ENCODE assay signal across 25 cellular contexts in genomic region chr11:18259259-18259658, GRCh38. TPM values are rescaled to one million over a fixed set of nuclear protein-coding genes. Genes with fewer than 3 reads are reported as not detected.
DNase-seq lines count a peak whose midpoint lies in the region; ATAC-seq, FAIRE-seq and TF ChIP-seq lines count a peak whose summit lies in the region.
"Had no signal": no experiment of that assay in that cellular context is flagged by ENCODE, and none has a peak within 500 bp of the region (broad histone marks: within the 10 kb centered on the region; RNA-seq: fewer than 3 reads in every experiment).

No MANE protein-coding gene starts in this region.

- H3K9me3 ChIP-seq in K562 (replicated peaks; ENCODE audit: control insufficient read depth, insufficient read depth, low read depth, low read length) = no peaks in the 10 kb centered on the region
- no peaks in the 10 kb centered on the region for H3K9me3 ChIP-seq in pancreas
- H3K9me3 ChIP-seq: A549 had no signal

- H3K27me3 Mint-ChIP-seq in glutamatergic neuron (ENCODE audit: unreplicated experiment) = peaks cover 2% of the 10 kb centered on the region

- no peak overlapping the region for H2AFZ ChIP-seq in K562 (ENCODE audit: low read depth, low read length)

- FAIRE-seq in K562 (lab: Jason Lieb, UNC) (no peak), pancreas (lab: Jason Lieb, UNC) (no peak)
- FAIRE-seq: A549, D721Med, G401.6, GM12891, HTR-8/SVneo had no signal

- no peaks in the 10 kb centered on the region for H3K36me3 ChIP-seq in K562 (ENCODE audit: control insufficient read depth, insufficient read depth, low read length)
- no peaks in the 10 kb centered on the region for H3K36me3 ChIP-seq in pancreas

- H3K27me3 ChIP-seq in K562 (ENCODE audit: control insufficient read depth in 2 of 2, insufficient read depth in 2 of 2, low read length in 2 of 2) (peaks cover 35 to 48% of the 10 kb centered on the region in 2 experiments), pancreas (no peaks in the 10 kb centered on the region)

- TF ChIP-seq RAD21 in K562 (CRISPR knock-in tag; conservative IDR thresholded peaks at IDR 0.05 in 1 of 2, IDR thresholded peaks at IDR 0.05 in 1 of 2) = no peak

- CTCF ChIA-PET in K562 (lab: Yijun Ruan, JAX; ENCODE audit: low intra/inter-chr PET ratio) = no interaction called here

- BruUV-seq in K562 (replicated peaks; lab: Mats Ljungman, UMichigan) = no TSS peak

- H3K4me3 ChIP-seq in K562 (no peak overlapping the region), pancreas (no peak overlapping the region)
- H3K4me3 ChIP-seq: A549 had no signal

- no peak overlapping the region for H3K4me3 Mint-ChIP-seq in glutamatergic neuron (ENCODE audit: unreplicated experiment)
- H3K4me3 Mint-ChIP-seq: CD14-positive monocyte; CD8-positive, alpha-beta T cell; HFFc6 had no signal

- no peaks in the 10 kb centered on the region for H3K36me3 Mint-ChIP-seq in glutamatergic neuron (ENCODE audit: unreplicated experiment)
- H3K36me3 Mint-ChIP-seq: CD14-positive monocyte; CD8-positive, alpha-beta T cell had no signal

- H3K27ac ChIP-seq in K562 (ENCODE audit: extremely low read depth, low read depth, low read length) = no peak overlapping the region
- no peak overlapping the region for H3K27ac ChIP-seq in pancreas
- H3K27ac ChIP-seq: A549 had no signal

- 0 out of 2 replicates have a peak, but pooled peaks cover 2% of the 10 kb centered on the region for H4K20me1 ChIP-seq in K562 (replicated peaks; ENCODE audit: control insufficient read depth, insufficient read depth, low read length)

- no peaks in the 10 kb centered on the region for H3K9me3 Mint-ChIP-seq in glutamatergic neuron (ENCODE audit: unreplicated experiment)
- H3K9me3 Mint-ChIP-seq: CD8-positive, alpha-beta T cell; HFFc6 had no signal

- H3K27ac Mint-ChIP-seq in glutamatergic neuron (ENCODE audit: unreplicated experiment) = no peak overlapping the region
- H3K27ac Mint-ChIP-seq: CD14-positive monocyte; CD8-positive, alpha-beta T cell; HFFc6 had no signal

- TF ChIP-seq CTCF in K562 (IDR thresholded peaks at IDR 0.05 in 2 of 3, conservative IDR thresholded peaks at IDR 0.05 in 1 of 3; ENCODE audit: insufficient read depth in 2 of 3, low read depth in 1 of 3, low read length in 3 of 3) = no peak
- TF ChIP-seq CTCF in pancreas (IDR thresholded peaks at IDR 0.05) = no peak
- TF ChIP-seq CTCF in glutamatergic neuron (IDR thresholded peaks at IDR 0.05; ENCODE audit: partially characterized antibody, unreplicated experiment) = no peak

- TF ChIP-seq POLR2A in K562 (conservative IDR thresholded peaks at IDR 0.05) = no peak

- no peak for TF ChIP-seq EP300 in K562 (IDR thresholded peaks at IDR 0.05; ENCODE audit: low read length)

- DNase-seq in HuH-7 (ENCODE audit: low spot score) = peak; percentile 78
- DNase-seq in K562 (ENCODE audit: extremely low read depth in 1 of 4, low spot score in 3 of 4) = no peak
- peak; percentile 75 for DNase-seq in left lobe of liver (ENCODE audit: low spot score)
- no peak for DNase-seq in pancreas
- no peak for DNase-seq in activated T-cell treated with anti-CD3 and anti-CD28 coated beads, Interleukin-2, amount 50 U/mL, for 1 hour
- no peak for DNase-seq in glutamatergic neuron
- DNase-seq in OCI-M1 (lab: John Stamatoyannopoulos, UW) = no peak
- DNase-seq: CD8-positive, alpha-beta T cell; COR-L47; DMS153; DMS79 treated with DMSO at 0.1 percent for 48 hours; EL; HCEC 1CT; HFFc6; IMR-90 had no signal

- no peaks in the 10 kb centered on the region for H3K4me1 Mint-ChIP-seq in glutamatergic neuron (ENCODE audit: low read depth, unreplicated experiment)

- no peak overlapping the region for H3K4me2 ChIP-seq in K562 (ENCODE audit: insufficient read depth, low read length)
- H3K4me2 ChIP-seq: A549 had no signal

- in situ Hi-C loops in K562 (cut with MboI) = loop anchor here (10.0 kb wide), 1 partner anchor 396 kb away; no protein-coding TSS in a partner anchor

- POLR2A ChIA-PET in K562 (lab: Yijun Ruan, JAX) = no interaction called here

- ATAC-seq in K562 = no peak
- ATAC-seq in left lobe of liver = peak; percentile 85
- ATAC-seq in pancreas = peak; percentile 73 to 91 (median 76)
- ATAC-seq in GM21737 (IDR thresholded peaks at IDR 0.05; ENCODE audit: unreplicated experiment) = no peak
- ATAC-seq: A549; CD8-positive, alpha-beta T cell had no signal

- no peaks in the 10 kb centered on the region for H3K79me2 ChIP-seq in K562 (ENCODE audit: control insufficient read depth, insufficient read depth, low read length)

- no peak overlapping the region for H3K9ac ChIP-seq in K562 (ENCODE audit: insufficient read depth in 1 of 2, low read depth in 2 of 2, low read length in 2 of 2)

- no peaks in the 10 kb centered on the region for H3K4me1 ChIP-seq in K562 (replicated peaks in 1 of 2; ENCODE audit: control insufficient read depth in 2 of 2, insufficient read depth in 2 of 2, low read length in 2 of 2)
- H3K4me1 ChIP-seq in pancreas = no peaks in the 10 kb centered on the region

- H3K9me1 ChIP-seq in K562 (ENCODE audit: control insufficient read depth, insufficient read depth, low read length) = no peaks in the 10 kb centered on the region

- intact Hi-C loops in K562 (cut with micrococcal nuclease) (no loop called here), pancreas (cut with DNase I) (no loop called here)

TF ChIP-seq in K562, 482 proteins besides CTCF, POLR2A, EP300 and RAD21 (continues in another document):
- TF ChIP-seq CEBPB (tag; IDR thresholded peaks at IDR 0.05) = peak; percentile 38; the same call in 1 of the 2 replicates

RNA-seq across cellular contexts. Expression of gene SAA1, which starts 6.8 kb away (rescaled TPM):
- not detected in 2 replicates for total RNA-seq in K562 (2011; cell fraction: chromatin; rRNA removed; ENCODE audit: low replicate concordance)
- not detected in 2 replicates for total RNA-seq in K562 (2011; cell fraction: nucleolus; rRNA removed)
- not detected in 2 replicates for total RNA-seq in K562 (2011; cell fraction: nucleoplasm; rRNA removed)
- total RNA-seq in K562 (2014; rRNA removed) = not detected in 2 replicates
- total RNA-seq in K562 (2014; rRNA removed; fragmentation: Illumina TruSeq; extraction: Trizol) = not detected in 2 replicates
- total RNA-seq in K562 (2015; rRNA removed; fragmentation: Illumina TruSeq; extraction: Trizol) = not detected in 2 replicates
- 6.3 and 6.7 TPM in 2 replicates for total RNA-seq in K562 (2021)
- not detected in 2 replicates for polyA plus RNA-seq in K562 (2011; rRNA removed)
- polyA plus RNA-seq in K562 (2011; cell fraction: cytosol; rRNA removed) = not detected in 2 replicates
- not detected in 2 replicates for polyA plus RNA-seq in K562 (2011; cell fraction: nucleus; rRNA removed)
- polyA plus RNA-seq in K562 (2012) = not detected in 2 replicates
- not detected in 2 replicates for polyA plus RNA-seq in K562 (2014; fragmentation: Illumina TruSeq; extraction: Trizol)
- polyA plus RNA-seq in K562 (2014; fragmentation: Nextera tagmentation; extraction: Ambion mirVana) = not detected
- polyA plus RNA-seq in K562 (2014; rRNA removed) = not detected in 2 replicates
- not detected in 2 replicates for polyA minus RNA-seq in K562 (2011; rRNA and poly(A)+ RNA removed)
- polyA minus RNA-seq in K562 (2011; cell fraction: cytosol; rRNA and poly(A)+ RNA removed) = not detected in 2 replicates
- not detected in 2 replicates for polyA minus RNA-seq in K562 (2011; cell fraction: nucleus; rRNA and poly(A)+ RNA removed)
- total RNA-seq in left lobe of liver = 34,062 TPM
- 10 to 100 TPM in 3 of 6 donors, 1 to 10 TPM in 2, under 1 TPM in 1; 0.67 to 77.9 (median 10.1) TPM for total RNA-seq in pancreas
- 10 to 100 TPM in 1 of 2 donors, 1 to 10 TPM in 1; 5.9 to 47.8 TPM for polyA plus RNA-seq in pancreas
- total RNA-seq in glutamatergic neuron (ENCODE audit: unreplicated experiment) = not detected
- total RNA-seq: CD8-positive, alpha-beta T cell; H4; IMR-90 had no signal
- polyA plus RNA-seq: AG04450, CD14-positive monocyte, IMR-90 had no signal

RNA-seq across cellular contexts. Expression of gene SAA2, which starts 10.8 kb away (rescaled TPM):
- not detected in 2 replicates for total RNA-seq in K562 (2011; cell fraction: chromatin; rRNA removed; ENCODE audit: low replicate concordance)
- total RNA-seq in K562 (2011; cell fraction: nucleolus; rRNA removed) = not detected in 2 replicates
- not detected in 2 replicates for total RNA-seq in K562 (2011; cell fraction: nucleoplasm; rRNA removed)
- not detected in 2 replicates for total RNA-seq in K562 (2014; rRNA removed)
- not detected in 2 replicates for total RNA-seq in K562 (2014; rRNA removed; fragmentation: Illumina TruSeq; extraction: Trizol)
- not detected in 2 replicates for total RNA-seq in K562 (2015; rRNA removed; fragmentation: Illumina TruSeq; extraction: Trizol)
- total RNA-seq in K562 (2021) = 4.6 and 6.0 TPM in 2 replicates
- not detected in 2 replicates for polyA plus RNA-seq in K562 (2011; rRNA removed)
- not detected in 2 replicates for polyA plus RNA-seq in K562 (2011; cell fraction: cytosol; rRNA removed)
- not detected in 2 replicates for polyA plus RNA-seq in K562 (2011; cell fraction: nucleus; rRNA removed)
- not detected in 2 replicates for polyA plus RNA-seq in K562 (2012)
- polyA plus RNA-seq in K562 (2014; fragmentation: Illumina TruSeq; extraction: Trizol) = not detected in 2 replicates
- polyA plus RNA-seq in K562 (2014; fragmentation: Nextera tagmentation; extraction: Ambion mirVana) = not detected
- not detected in 2 replicates for polyA plus RNA-seq in K562 (2014; rRNA removed)
- polyA minus RNA-seq in K562 (2011; rRNA and poly(A)+ RNA removed) = not detected in 2 replicates
- polyA minus RNA-seq in K562 (2011; cell fraction: cytosol; rRNA and poly(A)+ RNA removed) = not detected in 2 replicates
- not detected in 2 replicates for polyA minus RNA-seq in K562 (2011; cell fraction: nucleus; rRNA and poly(A)+ RNA removed)
- 26,068 TPM for total RNA-seq in left lobe of liver
- total RNA-seq in pancreas = 10 to 100 TPM in 3 of 6 donors, under 1 TPM in 1, not detected in 2; 0.59 to 22.0 (median 16.8) TPM
- polyA plus RNA-seq in pancreas = 1 to 10 TPM in 1 of 2 donors, under 1 TPM in 1; 0.49 to 3.3 TPM
- 0.44 TPM for total RNA-seq in glutamatergic neuron (ENCODE audit: unreplicated experiment)
- total RNA-seq: H4, HFFc6, IMR-90 had no signal
- polyA plus RNA-seq: AG04450, CD14-positive monocyte, IMR-90 had no signal

RNA-seq across cellular contexts. Expression of gene SAA4, which starts 22.7 kb away (rescaled TPM):
- total RNA-seq in K562 (2011; cell fraction: chromatin; rRNA removed; ENCODE audit: low replicate concordance) = not detected in 2 replicates
- total RNA-seq in K562 (2011; cell fraction: nucleolus; rRNA removed) = not detected in 2 replicates
- not detected in 2 replicates for total RNA-seq in K562 (2011; cell fraction: nucleoplasm; rRNA removed)
- not detected in 2 replicates for total RNA-seq in K562 (2014; rRNA removed)
- not detected in 2 replicates for total RNA-seq in K562 (2014; rRNA removed; fragmentation: Illumina TruSeq; extraction: Trizol)
- total RNA-seq in K562 (2015; rRNA removed; fragmentation: Illumina TruSeq; extraction: Trizol) = not detected in 2 replicates
- total RNA-seq in K562 (2021) = not detected in 2 replicates
- not detected in 2 replicates for polyA plus RNA-seq in K562 (2011; rRNA removed)
- polyA plus RNA-seq in K562 (2011; cell fraction: cytosol; rRNA removed) = not detected in 2 replicates
- polyA plus RNA-seq in K562 (2011; cell fraction: nucleus; rRNA removed) = not detected in 2 replicates
- not detected in 2 replicates for polyA plus RNA-seq in K562 (2012)
- polyA plus RNA-seq in K562 (2014; fragmentation: Illumina TruSeq; extraction: Trizol) = not detected in 2 replicates
- not detected for polyA plus RNA-seq in K562 (2014; fragmentation: Nextera tagmentation; extraction: Ambion mirVana)
- not detected in 2 replicates for polyA plus RNA-seq in K562 (2014; rRNA removed)
- polyA minus RNA-seq in K562 (2011; rRNA and poly(A)+ RNA removed) = not detected in 2 replicates
- polyA minus RNA-seq in K562 (2011; cell fraction: cytosol; rRNA and poly(A)+ RNA removed) = not detected in 2 replicates
- polyA minus RNA-seq in K562 (2011; cell fraction: nucleus; rRNA and poly(A)+ RNA removed) = not detected in 2 replicates
- total RNA-seq in left lobe of liver = 738 TPM
- total RNA-seq in pancreas = under 1 TPM in 1 of 6 donors, not detected in 5; 0.44 TPM
- not detected for polyA plus RNA-seq in pancreas
- not detected for total RNA-seq in glutamatergic neuron (ENCODE audit: unreplicated experiment)
- total RNA-seq: CD8-positive, alpha-beta T cell; H4; HFFc6; IMR-90 had no signal
- polyA plus RNA-seq: A549, AG04450, BJ, CD14-positive monocyte, IMR-90 had no signal

Comparison
In these comparisons a context has a peak if more than half of its experiments do, and no peak if none do; other contexts are left out.
1. DNase-seq: peak in HuH-7 (single experiment) and left lobe of liver (single experiment); none in K562 (0 of 4), pancreas (0 of 6), activated T-cell treated with anti-CD3 and anti-CD28 coated beads, Interleukin-2, amount 50 U/mL, for 1 hour (single experiment), glutamatergic neuron (single experiment) and OCI-M1 (single experiment).
2. ATAC-seq: peak in left lobe of liver (single experiment) and pancreas (4 of 4); none in K562 (single experiment) and GM21737 (single experiment).
3. RNA of gene SAA1, which starts 6.8 kb away (total RNA-seq): 34,062 TPM in left lobe of liver (single experiment); 0.67 to 77.9 TPM in pancreas, 6.3 to 6.7 TPM in K562 and not detected in glutamatergic neuron (single experiment); every median in the first group is over 100 times any median in the second.
4. RNA of gene SAA2, which starts 10.8 kb away (total RNA-seq): 26,068 TPM in left lobe of liver (single experiment); 0.59 to 22.0 TPM in pancreas, 0.44 TPM in glutamatergic neuron (single experiment) and 4.6 to 6.0 TPM in K562; every median in the first group is over 1,000 times any median in the second.
5. RNA of gene SAA4, which starts 22.7 kb away (total RNA-seq): 738 TPM in left lobe of liver (single experiment); not detected in K562, 0.44 TPM in pancreas and not detected in glutamatergic neuron (single experiment); every median in the first group is over 100 times any median in the second.